In genomic region chr19:48795055-48795854, GRCh38 we compare ENCODE assay signal across 8 cellular contexts. TPM values are rescaled to one million over a fixed set of nuclear protein-coding genes. Genes with fewer than 3 reads are reported as not detected.
DNase-seq lines count a peak whose midpoint lies in the region; ATAC-seq, FAIRE-seq and TF ChIP-seq lines count a peak whose summit lies in the region.

No MANE protein-coding gene starts in this region.

- DNase-seq in NCI-H2227 treated with DMSO at 0.1 percent for 48 hours (lab: John Stamatoyannopoulos, UW) (peak; percentile 90), activated B cell treated with CpG ODN at 0.5 μM for 24 hours (peak; percentile 79), caudate nucleus (lab: John Stamatoyannopoulos, UW) (peak; percentile 61 to 99 (median 92)), iris pigment epithelial cell (ENCODE audit: low read depth) (peak; percentile 95), smooth muscle cell of the brain vasculature (ENCODE audit: low read depth, low spot score) (peak; percentile 89)

- peak overlapping the region; percentile 94 for H3K4me3 Mint-ChIP-seq in activated B cell treated with CpG ODN at 0.5 μM for 24 hours

- intact Hi-C loops in activated B cell treated with CpG ODN at 0.5 μM for 24 hours (cut with micrococcal nuclease) = loop anchor here (1.0 kb wide), 5 partner anchors 16 to 176 kb away; partner anchors contain the start of genes BCAT2 and FTL

- H3K27ac Mint-ChIP-seq in activated B cell treated with CpG ODN at 0.5 μM for 24 hours = peak overlapping the region; percentile 88

- H3K27ac ChIP-seq in caudate nucleus (ENCODE audit: low read depth, low read length) = peak overlapping the region; percentile 76

- no peaks in the 10 kb centered on the region for H3K27me3 Mint-ChIP-seq in activated B cell treated with CpG ODN at 0.5 μM for 24 hours

- CTCF ChIA-PET in activated B cell treated with CpG ODN at 0.5 μM for 24 hours (lab: Charles Lee) = interaction anchor here (0.7 to 10.4 kb wide), 22 partner anchors 12 to 198 kb away, joined by 3 to 272 read pairs (median 4); partner anchors contain the start of genes BCAT2, CA11, FTL and GYS1

- H3K9me3 Mint-ChIP-seq in activated B cell treated with CpG ODN at 0.5 μM for 24 hours = no peaks in the 10 kb centered on the region

- TF ChIP-seq CTCF in activated B cell treated with CpG ODN at 0.5 μM for 24 hours (IDR thresholded peaks at IDR 0.05) = peak; percentile 86

- H3K36me3 Mint-ChIP-seq in activated B cell treated with CpG ODN at 0.5 μM for 24 hours (ENCODE audit: low read depth) = no peaks in the 10 kb centered on the region

- POLR2A ChIA-PET in activated B cell treated with CpG ODN at 0.5 μM for 24 hours (lab: Charles Lee) = interaction anchor here (0.5 to 2.5 kb wide), 19 partner anchors 10 to 1093 kb away, joined by 3 to 23 read pairs (median 6); partner anchors contain the start of genes BCAT2, CA11, GYS1 and HSD17B14

- peak; percentile 75 for ATAC-seq in GM18861 (IDR thresholded peaks at IDR 0.05; ENCODE audit: unreplicated experiment)
- ATAC-seq in HG03108 (IDR thresholded peaks at IDR 0.05; ENCODE audit: unreplicated experiment) = peak; percentile 90
- peak; percentile 98 for ATAC-seq in activated B cell treated with CpG ODN at 0.5 μM for 24 hours (ENCODE audit: low read depth)

- peak; percentile 94 for FAIRE-seq in A204.1 (lab: Jason Lieb, UNC)

- peaks cover 10% of the 10 kb centered on the region for H3K4me1 Mint-ChIP-seq in activated B cell treated with CpG ODN at 0.5 μM for 24 hours

RNA-seq across cellular contexts. Expression of gene BCAT2, which starts 15.6 kb away (rescaled TPM):
- total RNA-seq in activated B cell treated with CpG ODN at 0.5 μM for 24 hours = 44.0 and 47.8 TPM in 2 replicates

RNA-seq across cellular contexts. Expression of gene FGF21, which starts 39.9 kb away (rescaled TPM):
- total RNA-seq in activated B cell treated with CpG ODN at 0.5 μM for 24 hours = not detected in 2 replicates

RNA-seq across cellular contexts. Expression of gene HSD17B14, which starts 41.0 kb away (rescaled TPM):
- 2.6 and 2.8 TPM in 2 replicates for total RNA-seq in activated B cell treated with CpG ODN at 0.5 μM for 24 hours

RNA-seq across cellular contexts. Expression of gene FUT1, which starts 42.8 kb away (rescaled TPM):
- total RNA-seq in activated B cell treated with CpG ODN at 0.5 μM for 24 hours = not detected in 2 replicates

RNA-seq across cellular contexts. Expression of gene IZUMO1, which starts 48.5 kb away (rescaled TPM):
- total RNA-seq in activated B cell treated with CpG ODN at 0.5 μM for 24 hours = not detected in 2 replicates

Comparison
In these comparisons a context has a peak if more than half of its experiments do, and no peak if none do; other contexts are left out.
1. Peak in every context shown above with its lines: DNase-seq, ATAC-seq and H3K27ac ChIP-seq.